ENCODE assay signal across 9 cellular contexts in the genomic region with DNA sequence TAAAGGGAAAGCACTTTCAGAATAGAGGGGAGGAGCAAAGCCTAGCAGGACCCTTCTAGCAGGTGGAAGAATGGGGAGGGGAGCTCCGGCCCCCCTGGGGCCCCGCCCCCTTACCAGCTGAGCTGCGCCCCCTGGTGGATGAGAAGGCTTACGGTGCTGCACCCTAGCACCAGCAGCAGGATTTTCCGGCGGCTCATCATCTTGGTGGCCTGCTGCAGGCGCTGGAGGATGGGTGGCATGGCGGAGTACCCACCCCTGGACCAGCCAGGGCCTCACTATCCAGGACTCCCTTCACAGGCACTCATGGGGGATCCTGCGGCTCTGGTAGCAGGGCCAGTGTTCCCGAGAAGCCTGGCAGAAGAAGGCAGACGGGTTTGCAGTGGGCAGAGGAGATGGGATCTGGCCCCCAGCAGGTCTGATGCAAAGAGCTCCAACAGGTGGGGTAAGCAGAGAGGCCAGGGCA. TPM values are rescaled to one million over a fixed set of nuclear protein-coding genes. Genes with fewer than 3 reads are reported as not detected.
A peak's percentile ranks its signal among the peaks of the same experiment; 100 is the strongest.
DNase-seq lines count a peak whose midpoint lies in the region; ATAC-seq and TF ChIP-seq lines count a peak whose summit lies in the region.
"Had no signal": no experiment of that assay in that cellular context is flagged by ENCODE, and none has a peak within 500 bp of the region (broad histone marks: within the 10 kb centered on the region; RNA-seq: fewer than 3 reads in every experiment).

No MANE protein-coding gene starts in this region.

- peak; percentile 58 to 81 (median 69) for DNase-seq in NCI-H1417 (lab: John Stamatoyannopoulos, UW)
- DNase-seq in NCI-H1417 treated with DMSO at 0.1 percent for 48 hours (lab: John Stamatoyannopoulos, UW): no peak
- peak; percentile 80 for DNase-seq in KG1 (lab: John Stamatoyannopoulos, UW)
- peak; percentile 96 for DNase-seq in RPMI8226
- peak; percentile 88 to 90 for DNase-seq in activated T-cell treated with anti-CD3 and anti-CD28 coated beads, Interleukin-2, amount 50 U/mL, for 72 hours
- DNase-seq in fibroblast of gingiva (ENCODE audit: low read depth): peak; percentile 64
- DNase-seq in nephron progenitor cell: peak; percentile 90
- DNase-seq in stimulated activated naive CD4-positive, alpha-beta T cell (lab: John Stamatoyannopoulos, UW): peak; percentile 52 to 86 (median 81)

- H3K36me3 Mint-ChIP-seq in activated T-cell treated with anti-CD3 and anti-CD28 coated beads, Interleukin-2, amount 50 U/mL, for 72 hours (ENCODE audit: insufficient read depth in 2 of 2): no peaks in the 10 kb centered on the region
- H3K36me3 Mint-ChIP-seq in nephron progenitor cell (ENCODE audit: low read depth): peaks cover 31% of the 10 kb centered on the region

- TF ChIP-seq CTCF in nephron progenitor cell (IDR thresholded peaks at IDR 0.05): peak; percentile 91

- no peaks in the 10 kb centered on the region for H3K9me3 Mint-ChIP-seq in activated T-cell treated with anti-CD3 and anti-CD28 coated beads, Interleukin-2, amount 50 U/mL, for 72 hours
- H3K9me3 Mint-ChIP-seq in nephron progenitor cell: no peaks in the 10 kb centered on the region

- peak; percentile 90 to 91 for ATAC-seq in activated T-cell treated with anti-CD3 and anti-CD28 coated beads, Interleukin-2, amount 50 U/mL, for 72 hours (replicated peaks in 1 of 2)

- H3K4me1 Mint-ChIP-seq in activated T-cell treated with anti-CD3 and anti-CD28 coated beads, Interleukin-2, amount 50 U/mL, for 72 hours (ENCODE audit: low read depth): peaks cover 23% of the 10 kb centered on the region
- peaks cover 43% of the 10 kb centered on the region for H3K4me1 Mint-ChIP-seq in nephron progenitor cell

- H3K27me3 Mint-ChIP-seq in activated T-cell treated with anti-CD3 and anti-CD28 coated beads, Interleukin-2, amount 50 U/mL, for 72 hours (ENCODE audit: low read depth): peaks cover 17% of the 10 kb centered on the region
- peaks cover 8% of the 10 kb centered on the region for H3K27me3 Mint-ChIP-seq in nephron progenitor cell (ENCODE audit: low read depth, poor library complexity)

- peak overlapping the region; percentile 59 to 71 for H3K4me3 Mint-ChIP-seq in activated T-cell treated with anti-CD3 and anti-CD28 coated beads, Interleukin-2, amount 50 U/mL, for 72 hours
- H3K4me3 Mint-ChIP-seq in nephron progenitor cell: no peak overlapping the region

- no peak overlapping the region for H3K27ac Mint-ChIP-seq in activated T-cell treated with anti-CD3 and anti-CD28 coated beads, Interleukin-2, amount 50 U/mL, for 72 hours
- H3K27ac Mint-ChIP-seq in nephron progenitor cell: no peak overlapping the region

RNA-seq across cellular contexts. Expression of a gene that starts 3.8 kb away (rescaled TPM):
- total RNA-seq in activated T-cell treated with anti-CD3 and anti-CD28 coated beads, Interleukin-2, amount 50 U/mL, for 72 hours: under 1 TPM; 0.36 to 0.42 TPM

RNA-seq across cellular contexts. Expression of a gene that starts 7.0 kb away (rescaled TPM):
- total RNA-seq in activated T-cell treated with anti-CD3 and anti-CD28 coated beads, Interleukin-2, amount 50 U/mL, for 72 hours: 100 to 1,000 TPM; 222 to 223 TPM

RNA-seq across cellular contexts. Expression of a gene that starts 18.9 kb away (rescaled TPM):
- under 1 TPM in 1 of 2 donors, not detected in 1; 0.49 TPM for total RNA-seq in activated T-cell treated with anti-CD3 and anti-CD28 coated beads, Interleukin-2, amount 50 U/mL, for 72 hours
- total RNA-seq: skeletal muscle tissue had no signal

RNA-seq across cellular contexts. Expression of a gene that starts 24.9 kb away (rescaled TPM):
- 100 to 1,000 TPM; 104 to 114 TPM for total RNA-seq in activated T-cell treated with anti-CD3 and anti-CD28 coated beads, Interleukin-2, amount 50 U/mL, for 72 hours

RNA-seq across cellular contexts. Expression of a gene that starts 33.4 kb away (rescaled TPM):
- under 1 TPM; 0.34 to 0.79 TPM for total RNA-seq in activated T-cell treated with anti-CD3 and anti-CD28 coated beads, Interleukin-2, amount 50 U/mL, for 72 hours
- total RNA-seq: skeletal muscle tissue had no signal
